8 cellular contexts compared by ENCODE assay signal in the genomic region with DNA sequence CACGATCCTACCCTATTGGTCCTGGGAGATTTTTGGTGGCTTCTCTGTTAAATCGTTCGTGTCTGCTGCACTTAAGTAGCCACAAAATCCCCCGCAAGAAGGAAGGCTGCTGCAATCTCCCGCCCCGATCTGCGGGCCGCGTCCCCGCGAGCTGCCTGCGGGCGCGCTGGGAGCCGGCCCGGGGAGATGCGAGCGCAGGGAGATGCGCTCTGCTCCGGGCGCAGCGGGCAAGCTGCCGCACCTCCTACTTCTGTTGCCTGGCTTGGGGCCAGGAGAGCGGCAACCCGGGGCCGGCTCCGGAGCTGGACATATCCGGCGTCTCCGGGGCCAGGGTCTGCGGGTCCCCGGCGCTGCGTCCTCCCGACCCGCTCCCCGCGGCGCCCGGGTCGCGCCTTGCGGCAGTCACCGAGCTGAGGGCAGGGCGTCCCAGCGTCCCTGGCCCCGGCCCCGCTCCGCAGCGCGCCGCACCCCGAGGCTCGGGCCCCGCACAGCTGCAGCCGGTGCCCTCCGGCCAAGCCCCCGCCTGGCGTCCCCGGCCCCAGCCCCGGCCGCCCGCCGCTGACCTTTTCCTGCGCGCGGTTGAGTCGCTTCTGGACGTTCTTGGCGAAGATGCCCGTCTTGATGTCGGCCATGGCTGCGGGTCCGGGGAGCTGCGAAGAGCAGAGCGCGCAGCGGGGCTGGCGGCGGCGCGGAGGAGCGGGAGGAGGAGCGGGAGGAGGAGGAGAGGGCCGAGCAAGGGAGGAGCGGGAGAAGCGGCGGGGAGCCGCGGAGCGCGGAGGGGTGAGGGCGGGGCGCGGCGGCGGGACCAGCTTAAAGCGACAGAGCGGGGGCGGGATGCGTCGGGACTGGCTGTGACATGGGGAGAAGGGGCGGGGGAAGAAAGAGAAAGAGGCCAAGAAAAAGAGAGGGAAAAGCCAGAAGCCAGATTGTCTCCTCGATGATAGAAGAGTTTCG. TPM values are rescaled to one million over a fixed set of nuclear protein-coding genes. Genes with fewer than 3 reads are reported as not detected.
A peak's percentile ranks its signal among the peaks of the same experiment; 100 is the strongest.
DNase-seq lines count a peak whose midpoint lies in the region; ATAC-seq and TF ChIP-seq lines count a peak whose summit lies in the region.

Gene AMPH (minus strand): TSS at position 654 of the 954 bp plus-strand sequence. CDS start 22 bp downstream, at position 632.

- H3K4me3 ChIP-seq in mammary epithelial cell (replicated peaks in 1 of 3; ENCODE audit: insufficient read depth in 1 of 3, low read depth in 2 of 3, low read length in 3 of 3) (peak within 1 kb of the TSS in 2 of 3 experiments; percentile 36 to 42), iPS-18c (ENCODE audit: insufficient read depth, low read depth, low read length) (peak within 1 kb of the TSS; percentile 61)

- H2AFZ ChIP-seq in mammary epithelial cell (ENCODE audit: low read depth, low read length) = peak within 1 kb of the TSS; percentile 62

- no peaks in the 10 kb centered on the region for H3K36me3 ChIP-seq in mammary epithelial cell (ENCODE audit: insufficient read depth, low read length)

- dilution Hi-C loops in mammary epithelial cell (cut with HindIII; ENCODE audit: low sequenced_read_pairs) = no loop called here

- intact Hi-C loops in mammary epithelial cell (cut with micrococcal nuclease) (no loop called here), sciatic nerve (cut with DNase I) (no loop called here)

- no peaks in the 10 kb centered on the region for H4K20me1 ChIP-seq in mammary epithelial cell (ENCODE audit: insufficient read depth, low read length)

- ATAC-seq in sciatic nerve (peak; percentile 86), HG02970 (IDR thresholded peaks at IDR 0.05; ENCODE audit: low FRiP score, unreplicated experiment) (no peak), GM19455 (IDR thresholded peaks at IDR 0.05; ENCODE audit: unreplicated experiment) (no peak)

- peaks cover 28% of the 10 kb centered on the region for H3K27me3 ChIP-seq in mammary epithelial cell (ENCODE audit: insufficient read depth, low read length)

- WGBS in mammary epithelial cell (ENCODE audit: low coverage, missing lambda C conversion rate) = 10% methylated on average over 12 of the region's 105 CpGs

- H3K4me1 ChIP-seq in mammary epithelial cell (ENCODE audit: insufficient read depth, low read length) = peaks cover 4% of the 10 kb centered on the region

- H3K9me3 ChIP-seq in mammary epithelial cell (replicated peaks; ENCODE audit: insufficient read depth, low read length) = no peaks in the 10 kb centered on the region
- H3K9me3 ChIP-seq in iPS-18c (ENCODE audit: control insufficient read depth, insufficient read depth, low read length) = no peaks in the 10 kb centered on the region

- DNase-seq in GOT3 (lab: John Stamatoyannopoulos, UW) = peak; percentile 50
- peak; percentile 78 for DNase-seq in NCI-H748 (lab: John Stamatoyannopoulos, UW; ENCODE audit: unreplicated experiment)
- DNase-seq in mammary epithelial cell = peak; percentile 17
- peak; percentile 64 for DNase-seq in sciatic nerve (ENCODE audit: low spot score)
- DNase-seq in MV-4-11 (lab: John Stamatoyannopoulos, UW) = no peak

- no peak within 1 kb of the TSS for H3K27ac ChIP-seq in mammary epithelial cell (ENCODE audit: insufficient read depth, low read depth, low read length)

- CTCF ChIA-PET in mammary epithelial cell (lab: Charles Lee; ENCODE audit: low non-redundant PET) = no interaction called here

- TF ChIP-seq CTCF in mammary epithelial cell (conservative IDR thresholded peaks at IDR 0.05 in 1 of 2, IDR thresholded peaks at IDR 0.05 in 1 of 2; ENCODE audit: extremely low read depth in 1 of 2, insufficient read depth in 1 of 2, low read depth in 1 of 2, low read length in 2 of 2) = no peak

- no peaks in the 10 kb centered on the region for H3K79me2 ChIP-seq in mammary epithelial cell (ENCODE audit: insufficient read depth, low read length)

- peak within 1 kb of the TSS; percentile 82 for H3K4me2 ChIP-seq in mammary epithelial cell (ENCODE audit: insufficient read depth, low read depth, low read length)

- in situ Hi-C loops in mammary epithelial cell (cut with MboI; ENCODE audit: low sequenced_read_pairs in 2 of 2) = no loop called here

- no TSS peak for BruUV-seq in mammary epithelial cell (replicated peaks; lab: Mats Ljungman, UMichigan)

- H3K9ac ChIP-seq in mammary epithelial cell (ENCODE audit: insufficient read depth, low read length) = no peak within 1 kb of the TSS

RNA-seq across cellular contexts. Expression of gene AMPH, which starts in this region (rescaled TPM):
- total RNA-seq in mammary epithelial cell = under 1 TPM in 1 of 2 donors, not detected in 1; under 0.01 TPM
- polyA plus RNA-seq in mammary epithelial cell = 0.06 TPM
- polyA minus RNA-seq in mammary epithelial cell = not detected
- total RNA-seq in sciatic nerve = 5.9 TPM

Comparison
In these comparisons a context has a peak if more than half of its experiments do, and no peak if none do; other contexts are left out.
1. Peak in DNase-seq, H3K4me3 ChIP-seq and H3K4me2 ChIP-seq in mammary epithelial cell; RNA of the gene not detected or under 1 TPM.